ENCODE assay signal across 11 cellular contexts in the genomic region with DNA sequence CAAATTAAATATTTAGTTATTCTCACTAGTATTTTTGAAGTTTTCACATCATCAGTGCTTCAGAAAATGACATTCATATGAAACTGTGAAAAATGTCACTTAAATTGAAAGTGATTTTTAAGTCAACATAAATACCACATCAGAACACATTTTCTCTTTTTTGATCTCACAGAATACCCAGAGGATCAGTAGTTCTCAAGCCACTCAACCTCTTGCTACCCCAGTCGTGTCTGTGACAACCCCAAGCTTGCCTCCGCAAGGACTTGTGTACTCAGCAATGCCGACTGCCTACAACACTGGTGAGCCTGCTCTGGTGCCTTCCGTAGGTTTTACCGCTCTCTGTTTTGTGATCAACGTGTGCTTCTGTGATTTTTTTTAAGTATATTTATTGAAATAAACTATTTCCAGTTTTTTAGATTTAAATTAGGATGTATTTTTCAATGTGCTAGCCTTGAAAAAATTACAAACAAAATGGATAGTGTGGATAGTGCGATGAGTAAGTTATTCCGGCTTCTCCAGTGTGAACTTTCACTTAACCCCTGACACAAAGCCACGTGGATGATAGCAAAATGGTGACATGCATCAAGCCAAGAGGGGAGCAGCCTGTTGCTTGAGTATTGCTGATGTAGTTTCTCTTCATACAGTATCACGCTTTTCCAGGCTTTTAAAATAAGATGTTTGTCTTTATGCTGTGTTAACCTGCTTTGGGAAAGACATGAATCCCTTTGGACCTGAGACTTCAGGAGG. TPM values are rescaled to one million over a fixed set of nuclear protein-coding genes. Genes with fewer than 3 reads are reported as not detected.
DNase-seq lines count a peak whose midpoint lies in the region; ATAC-seq and TF ChIP-seq lines count a peak whose summit lies in the region.
"Had no signal": no experiment of that assay in that cellular context is flagged by ENCODE, and none has a peak within 500 bp of the region (broad histone marks: within the 10 kb centered on the region; RNA-seq: fewer than 3 reads in every experiment).

No MANE protein-coding gene starts in this region.

- TF ChIP-seq CTCF in DND-41 (IDR thresholded peaks at IDR 0.05; ENCODE audit: borderline replicate concordance, extremely low read depth, low read length, poor library complexity, severe bottlenecking) (no peak), OCI-LY3 (IDR thresholded peaks at IDR 0.05; ENCODE audit: low read depth, low read length) (no peak), MCF 10A (IDR thresholded peaks at IDR 0.05; ENCODE audit: unreplicated experiment) (no peak)

- intact Hi-C loops in MCF 10A (cut with micrococcal nuclease), result no loop called here

- POLR2A ChIA-PET in MCF 10A (lab: Yijun Ruan, JAX), result interaction anchor here (0.6 to 4.1 kb wide), 9 partner anchors 26 to 896 kb away, joined by 3 to 53 read pairs (median 4); partner anchors contain the start of genes ASB7, LINS1, LRRC28 and LYSMD4

- BruUV-seq in MCF 10A (replicated peaks; lab: Mats Ljungman, UMichigan), result no TSS peak

- H3K36me3 Mint-ChIP-seq in MCF 10A (ENCODE audit: insufficient read depth, unreplicated experiment), result peaks cover 7% of the 10 kb centered on the region

- peak overlapping the region; percentile 65 for H3K27ac Mint-ChIP-seq in MCF 10A (ENCODE audit: low read depth, unreplicated experiment)

- no peaks in the 10 kb centered on the region for H3K27me3 Mint-ChIP-seq in MCF 10A (ENCODE audit: insufficient read depth, unreplicated experiment)
- H3K27me3 Mint-ChIP-seq: IgD-negative memory B cell had no signal

- peak; percentile 28; the same call in 1 of the 3 replicates for ATAC-seq in DND-41 (ENCODE audit: insufficient read depth, low read depth)

- no peak overlapping the region for H3K4me3 ChIP-seq in DND-41 (ENCODE audit: low read depth in 1 of 2, low read length in 2 of 2)
- no peak overlapping the region for H3K4me3 ChIP-seq in OCI-LY3 (ENCODE audit: low read length)
- peak overlapping the region; percentile 21 for H3K4me3 ChIP-seq in skeletal muscle cell (ENCODE audit: low read depth, low read length)

- no peaks in the 10 kb centered on the region for H4K20me1 ChIP-seq in DND-41 (ENCODE audit: insufficient read depth, low read length)
- H4K20me1 ChIP-seq in OCI-LY3 (ENCODE audit: insufficient read depth, low read length), result no peaks in the 10 kb centered on the region

- peak overlapping the region; percentile 49 for H3K4me3 Mint-ChIP-seq in MCF 10A (ENCODE audit: unreplicated experiment)

- H3K9me3 ChIP-seq in DND-41 (ENCODE audit: insufficient read depth, low read length, severe bottlenecking) (no peaks in the 10 kb centered on the region), OCI-LY3 (ENCODE audit: insufficient read depth, low read length) (no peaks in the 10 kb centered on the region)

- H3K27me3 ChIP-seq in DND-41 (ENCODE audit: insufficient read depth, low read length, poor library complexity), result no peaks in the 10 kb centered on the region
- H3K27me3 ChIP-seq in OCI-LY3 (ENCODE audit: low read depth, low read length), result no peaks in the 10 kb centered on the region

- CTCF ChIA-PET in MCF 10A (lab: Yijun Ruan, JAX), result interaction anchor here (0.7 to 3.1 kb wide), 7 partner anchors 50 to 551 kb away, joined by 3 to 16 read pairs (median 7); no protein-coding TSS in a partner anchor

- no peaks in the 10 kb centered on the region for H3K79me2 ChIP-seq in DND-41 (ENCODE audit: insufficient read depth, low read length)
- no peaks in the 10 kb centered on the region for H3K79me2 ChIP-seq in OCI-LY3 (ENCODE audit: low read length)

- H3K4me2 ChIP-seq in DND-41 (ENCODE audit: insufficient read depth, low read length) (no peak overlapping the region), OCI-LY3 (ENCODE audit: low read length) (peak overlapping the region; percentile 23)

- H3K4me1 Mint-ChIP-seq in MCF 10A (ENCODE audit: insufficient read depth, unreplicated experiment), result peaks cover 44% of the 10 kb centered on the region

- H3K4me1 ChIP-seq in DND-41 (ENCODE audit: insufficient read depth, low read length) (peaks cover 21% of the 10 kb centered on the region), OCI-LY3 (ENCODE audit: low read length) (peaks cover 21% of the 10 kb centered on the region)

- H2AFZ ChIP-seq in DND-41 (ENCODE audit: low read depth, low read length), result no peak overlapping the region
- H2AFZ ChIP-seq in OCI-LY3 (ENCODE audit: low read depth, low read length), result no peak overlapping the region

- no peak overlapping the region for H3K27ac ChIP-seq in DND-41 (ENCODE audit: low read length)
- no peak overlapping the region for H3K27ac ChIP-seq in OCI-LY3 (ENCODE audit: low read length)

- H3K9me3 Mint-ChIP-seq in MCF 10A (ENCODE audit: unreplicated experiment), result no peaks in the 10 kb centered on the region
- H3K9me3 Mint-ChIP-seq: IgD-negative memory B cell had no signal

- peaks cover 47% of the 10 kb centered on the region for H3K36me3 ChIP-seq in DND-41 (ENCODE audit: insufficient read depth, low read length)
- peaks cover 19% of the 10 kb centered on the region for H3K36me3 ChIP-seq in OCI-LY3 (replicated peaks; ENCODE audit: low read depth, low read length)

- H3K9ac ChIP-seq in DND-41 (ENCODE audit: low read depth, low read length), result no peak overlapping the region
- no peak overlapping the region for H3K9ac ChIP-seq in OCI-LY3 (ENCODE audit: low read length)

- DNase-seq in DND-41 (no peak), MCF 10A (ENCODE audit: unreplicated experiment) (no peak), skeletal muscle cell (ENCODE audit: low read depth) (no peak), SHP77 (lab: John Stamatoyannopoulos, UW) (no peak), NCI-H1694 treated with DMSO at 0.1 percent for 48 hours (lab: John Stamatoyannopoulos, UW) (no peak), NCI-H146 treated with DMSO at 0.1 percent for 48 hours (lab: John Stamatoyannopoulos, UW; ENCODE audit: unreplicated experiment) (no peak), NCI-H446 treated with DMSO at 0.1 percent for 48 hours (lab: John Stamatoyannopoulos, UW) (no peak)
- DNase-seq: cerebellar nuclear complex, NCI-H524 treated with DMSO at 0.1 percent for 48 hours had no signal

RNA-seq across cellular contexts. Expression of gene LYSMD4, which starts 26.5 kb away (rescaled TPM):
- 5.7 and 9.0 TPM in 2 replicates for total RNA-seq in MCF 10A (2022)
